Comparison of ENCODE assay signal across 29 cellular contexts in the genomic region with DNA sequence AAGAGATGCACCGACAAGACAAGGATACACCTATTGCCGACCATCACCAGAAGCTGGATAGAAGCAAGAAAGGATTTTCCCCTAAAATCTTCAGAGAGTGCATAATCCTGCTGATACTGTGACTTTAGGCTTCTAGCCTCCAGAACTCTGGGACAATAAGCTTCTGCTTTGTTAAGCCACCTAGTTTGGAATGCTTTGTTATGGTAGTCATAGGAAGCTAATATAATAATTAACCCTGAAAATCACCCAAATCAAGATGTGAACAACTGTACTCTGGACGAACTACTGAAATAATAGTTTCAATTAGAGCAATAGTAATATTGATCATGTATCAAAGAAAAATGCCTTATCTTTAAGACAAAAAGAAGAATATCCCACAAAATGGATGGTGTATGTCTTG.
"Had no signal": no experiment of that assay in that cellular context is flagged by ENCODE, and none has a peak within 500 bp of the region (broad histone marks: within the 10 kb centered on the region; RNA-seq: fewer than 3 reads in every experiment).

No MANE protein-coding gene starts in this region.

- H3K27me3 ChIP-seq: ascending aorta, breast epithelium, cardiac muscle cell, esophagus squamous epithelium, gastroesophageal sphincter had no signal

- H3K36me3 ChIP-seq: ascending aorta, breast epithelium, cardiac muscle cell, esophagus squamous epithelium, gastroesophageal sphincter, WERI-Rb-1 had no signal

- DNase-seq: activated B cell treated with CpG ODN at 0.5 μM for 24 hours; activated CD4-positive, alpha-beta T cell treated with anti-CD3 and anti-CD28 coated beads for 48 hours; activated CD4-positive, alpha-beta T cell treated with anti-CD3 and anti-CD28 coated beads, Interleukin-2, amount 50 U/mL, for 1 hour; activated CD4-positive, alpha-beta T cell treated with anti-CD3 and anti-CD28 coated beads, Interleukin-2, amount 50 U/mL, for 48 hours; activated CD8-positive, alpha-beta memory T cell treated with anti-CD3 and anti-CD28 coated beads for 24 hours; activated CD8-positive, alpha-beta T cell treated with anti-CD3 and anti-CD28 coated beads for 36 hours; activated gamma-delta T cell; activated naive CD4-positive, alpha-beta T cell; activated naive CD4-positive, alpha-beta T cell treated with anti-CD3 and anti-CD28 coated beads, Interleukin-2, amount 10 ng/mL, durations not matched to agents 7 days and 5 days; activated naive CD8-positive, alpha-beta T cell treated with anti-CD3 and anti-CD28 coated beads, Interleukin-2, amount 10 ng/mL, durations not matched to agents 7 days and 5 days; activated T-cell treated with anti-CD3 and anti-CD28 coated beads, Interleukin-2, amount 50 U/mL, for 1 hour; activated T-cell treated with anti-CD3 and anti-CD28 coated beads, Interleukin-2, amount 50 U/mL, for 48 hours; central memory CD4-positive, alpha-beta T cell; cortex of kidney; dermis blood vessel endothelial cell; effector CD4-positive, alpha-beta T cell; effector memory CD8-positive, alpha-beta T cell; esophagus squamous epithelium; foreskin melanocyte; head of caudate nucleus; T-cell; T-helper 9 cell; WERI-Rb-1 had no signal

- H3K4me3 ChIP-seq: ascending aorta, breast epithelium, cardiac muscle cell, esophagus squamous epithelium, gastroesophageal sphincter had no signal

- H3K4me1 ChIP-seq: ascending aorta, breast epithelium, esophagus squamous epithelium had no signal

- ATAC-seq: activated CD4-positive, CD25-positive, alpha-beta regulatory T cell treated with anti-CD3 and anti-CD28 coated beads, Interleukin-2, amount 50 U/mL, for 24 hours; activated CD8-positive, alpha-beta T cell treated with anti-CD3 and anti-CD28 coated beads for 36 hours; activated naive CD4-positive, alpha-beta T cell treated with anti-CD3 and anti-CD28 coated beads, Interleukin-2, amount 50 U/mL, for 72 hours; effector memory CD8-positive, alpha-beta T cell; gastroesophageal sphincter; T-cell had no signal

- H3K9me3 ChIP-seq: ascending aorta, breast epithelium, esophagus squamous epithelium, gastroesophageal sphincter had no signal

- H3K27ac ChIP-seq: ascending aorta, breast epithelium, cardiac muscle cell, esophagus squamous epithelium, gastroesophageal sphincter, WERI-Rb-1 had no signal
